Comparison of ENCODE assay signal across 25 cellular contexts in the genomic region with DNA sequence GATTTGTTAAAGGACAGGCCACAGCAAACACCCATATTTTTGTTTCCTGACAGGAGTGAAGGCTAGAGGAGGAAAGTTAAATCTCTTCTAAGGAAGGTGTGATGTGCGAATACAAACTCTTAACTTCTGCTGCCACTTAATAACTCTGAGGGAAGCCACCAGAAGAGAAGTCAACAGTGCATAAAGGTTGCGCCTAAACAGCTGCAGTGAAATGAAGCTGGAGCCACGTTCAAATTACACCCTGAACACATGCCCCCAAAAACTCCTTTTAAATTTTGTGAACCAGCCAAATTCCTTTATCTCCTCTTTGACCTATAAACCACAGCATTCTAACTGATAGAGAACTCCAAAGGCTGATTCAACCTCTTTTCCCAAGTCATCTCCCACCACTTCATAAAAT. TPM values are rescaled to one million over a fixed set of nuclear protein-coding genes. Genes with fewer than 3 reads are reported as not detected.
DNase-seq lines count a peak whose midpoint lies in the region; ATAC-seq and TF ChIP-seq lines count a peak whose summit lies in the region.
"Had no signal": no experiment of that assay in that cellular context is flagged by ENCODE, and none has a peak within 500 bp of the region (broad histone marks: within the 10 kb centered on the region; RNA-seq: fewer than 3 reads in every experiment).

No MANE protein-coding gene starts in this region.

- no peaks in the 10 kb centered on the region for H3K9me3 Mint-ChIP-seq in memory B cell
- no peaks in the 10 kb centered on the region for H3K9me3 Mint-ChIP-seq in stimulated activated naive B cell treated with anti-CD40 and anti-IgM and Interleukin-4, amounts not matched to agents 10 μg/mL and 1 μg/mL and 100 μg/mL, for 72 hours
- H3K9me3 Mint-ChIP-seq: CD8-positive, alpha-beta memory T cell had no signal

- H3K9me3 ChIP-seq in cardiac muscle cell (ENCODE audit: low read depth) (no peaks in the 10 kb centered on the region), right cardiac atrium (ENCODE audit: control insufficient read depth, low read length) (no peaks in the 10 kb centered on the region), SJCRH30 (replicated peaks) (no peaks in the 10 kb centered on the region)
- H3K9me3 ChIP-seq: HAP-1 had no signal

- H3K27me3 Mint-ChIP-seq in memory B cell = no peaks in the 10 kb centered on the region
- H3K27me3 Mint-ChIP-seq in stimulated activated naive B cell treated with anti-CD40 and anti-IgM and Interleukin-4, amounts not matched to agents 10 μg/mL and 1 μg/mL and 100 μg/mL, for 72 hours = no peaks in the 10 kb centered on the region

- H3K4me3 ChIP-seq in cardiac muscle cell (no peak overlapping the region), right cardiac atrium (ENCODE audit: low read length) (no peak overlapping the region), SJCRH30 (no peak overlapping the region)
- H3K4me3 ChIP-seq: GM23248, HAP-1, PC-9 had no signal

- H3K27ac ChIP-seq in cardiac muscle cell (peak overlapping the region; percentile 84), right cardiac atrium (ENCODE audit: low read length) (no peak overlapping the region), SJCRH30 (peak overlapping the region; percentile 15; the same call in 1 of the 2 replicates)
- H3K27ac ChIP-seq: 22Rv1, GM23248, PC-9 had no signal

- H3K4me1 ChIP-seq in cardiac muscle cell (ENCODE audit: low read depth) (peaks cover 38% of the 10 kb centered on the region), right cardiac atrium (ENCODE audit: control insufficient read depth, insufficient read depth, low read length) (peaks cover 3% of the 10 kb centered on the region), SJCRH30 (peaks cover 8% of the 10 kb centered on the region)
- H3K4me1 ChIP-seq: HAP-1 had no signal

- DNase-seq in cardiac muscle cell (ENCODE audit: low read depth in 1 of 2, low spot score in 1 of 2) = no peak
- DNase-seq in right cardiac atrium = no peak
- peak; percentile 26 to 51 for DNase-seq in SJCRH30
- no peak for DNase-seq in memory B cell (ENCODE audit: low spot score in 2 of 2)
- DNase-seq in stimulated activated naive B cell treated with anti-CD40 and anti-IgM and Interleukin-4, amounts not matched to agents 10 μg/mL and 1 μg/mL and 100 μg/mL, for 72 hours = no peak
- no peak for DNase-seq in hepatic stellate cell (ENCODE audit: low spot score)
- DNase-seq in HCEC 1CT = no peak
- DNase-seq in activated naive CD4-positive, alpha-beta T cell treated with Interleukin-2 at 50 U/mL for 16 hours = no peak
- DNase-seq: ACHN; C1 segment of cervical spinal cord; Calu3; CD8-positive, alpha-beta memory T cell; GM23248; KG1; NCI-H1092 treated with DMSO at 0.1 percent for 48 hours; NCI-H146; NCI-H2029 treated with DMSO at 0.1 percent for 48 hours; NCI-H2171; NCI-H345; NCI-H524 treated with DMSO at 0.1 percent for 48 hours; PC-9; SIG-M5 had no signal

- intact Hi-C loops in right cardiac atrium (cut with DNase I) = no loop called here

- H3K4me3 Mint-ChIP-seq in memory B cell = peak overlapping the region; percentile 18
- peak overlapping the region in 1 of 2 donors; percentile 21 for H3K4me3 Mint-ChIP-seq in stimulated activated naive B cell treated with anti-CD40 and anti-IgM and Interleukin-4, amounts not matched to agents 10 μg/mL and 1 μg/mL and 100 μg/mL, for 72 hours
- H3K4me3 Mint-ChIP-seq: CD8-positive, alpha-beta memory T cell had no signal

- peaks cover 40% of the 10 kb centered on the region for H3K4me1 Mint-ChIP-seq in memory B cell
- peaks cover 30 to 43% of the 10 kb centered on the region in 2 donors for H3K4me1 Mint-ChIP-seq in stimulated activated naive B cell treated with anti-CD40 and anti-IgM and Interleukin-4, amounts not matched to agents 10 μg/mL and 1 μg/mL and 100 μg/mL, for 72 hours
- H3K4me1 Mint-ChIP-seq: CD8-positive, alpha-beta memory T cell had no signal

- H3K27ac Mint-ChIP-seq in memory B cell = peak overlapping the region; percentile 64
- H3K27ac Mint-ChIP-seq in stimulated activated naive B cell treated with anti-CD40 and anti-IgM and Interleukin-4, amounts not matched to agents 10 μg/mL and 1 μg/mL and 100 μg/mL, for 72 hours = no peak overlapping the region

- WGBS in right cardiac atrium = 82% methylated on average over 3 of the region's 3 CpGs

- H3K36me3 ChIP-seq in cardiac muscle cell (no peaks in the 10 kb centered on the region), SJCRH30 (no peaks in the 10 kb centered on the region)
- H3K36me3 ChIP-seq: HAP-1 had no signal

- no peak for TF ChIP-seq CTCF in cardiac muscle cell (IDR thresholded peaks at IDR 0.05; ENCODE audit: low read depth, low read length)

- H3K27me3 ChIP-seq in cardiac muscle cell (no peaks in the 10 kb centered on the region), right cardiac atrium (ENCODE audit: control insufficient read depth, insufficient read depth) (no peaks in the 10 kb centered on the region), SJCRH30 (no peaks in the 10 kb centered on the region)

- ATAC-seq in right cardiac atrium (no peak), memory B cell (ENCODE audit: low read depth) (peak; percentile 66)
- ATAC-seq in stimulated activated naive B cell treated with anti-CD40 and anti-IgM and Interleukin-4, amounts not matched to agents 10 μg/mL and 1 μg/mL and 100 μg/mL, for 72 hours (replicated peaks) = peak; percentile 66 to 73
- ATAC-seq: SK-N-SH treated with all-trans-retinoic acid at 6 μM for 48 hours had no signal

- H3K36me3 Mint-ChIP-seq in memory B cell = peaks cover 2% of the 10 kb centered on the region
- H3K36me3 Mint-ChIP-seq in stimulated activated naive B cell treated with anti-CD40 and anti-IgM and Interleukin-4, amounts not matched to agents 10 μg/mL and 1 μg/mL and 100 μg/mL, for 72 hours = no peaks in the 10 kb centered on the region
- H3K36me3 Mint-ChIP-seq: CD8-positive, alpha-beta memory T cell had no signal

RNA-seq across cellular contexts. Expression of a gene that starts 22.4 kb away (rescaled TPM):
- 85.4 and 121 TPM in 2 replicates for total RNA-seq in cardiac muscle cell
- 40.4 and 71.6 TPM in 2 replicates for polyA plus RNA-seq in cardiac muscle cell
- 10 to 100 TPM; 33.1 to 38.7 (median 37.4) TPM for total RNA-seq in right cardiac atrium
- 9.6 TPM for polyA plus RNA-seq in right cardiac atrium
- 20.8 and 22.4 TPM in 2 replicates for total RNA-seq in SJCRH30 (2014; rRNA removed; shearing (Covaris generic))
- polyA plus RNA-seq: CD8-positive, alpha-beta memory T cell had no signal

Comparison
In these comparisons a context has a peak if more than half of its experiments do, and no peak if none do; other contexts are left out.
1. DNase-seq: peak in SJCRH30 (2 of 2); none in cardiac muscle cell (0 of 2), right cardiac atrium (0 of 3), memory B cell (0 of 2), stimulated activated naive B cell treated with anti-CD40 and anti-IgM and Interleukin-4, amounts not matched to agents 10 μg/mL and 1 μg/mL and 100 μg/mL, for 72 hours (single experiment), hepatic stellate cell (single experiment), HCEC 1CT (single experiment) and activated naive CD4-positive, alpha-beta T cell treated with Interleukin-2 at 50 U/mL for 16 hours (single experiment).
2. ATAC-seq: peak in memory B cell (single experiment) and stimulated activated naive B cell treated with anti-CD40 and anti-IgM and Interleukin-4, amounts not matched to agents 10 μg/mL and 1 μg/mL and 100 μg/mL, for 72 hours (2 of 2); none in right cardiac atrium (0 of 2).